In genomic region chr5:134592141-134592746, GRCh38 we compare ENCODE assay signal across 11 cellular contexts. TPM values are rescaled to one million over a fixed set of nuclear protein-coding genes. Genes with fewer than 3 reads are reported as not detected.
DNase-seq lines count a peak whose midpoint lies in the region; ATAC-seq and TF ChIP-seq lines count a peak whose summit lies in the region.
"Had no signal": no experiment of that assay in that cellular context is flagged by ENCODE, and none has a peak within 500 bp of the region (broad histone marks: within the 10 kb centered on the region; RNA-seq: fewer than 3 reads in every experiment).

No MANE protein-coding gene starts in this region.

- peak overlapping the region; percentile 16 for H3K4me2 ChIP-seq in OCI-LY7 (ENCODE audit: low read length)

- H3K27ac ChIP-seq in OCI-LY7 (ENCODE audit: low read depth, low read length, poor library complexity, severe bottlenecking) (no peak overlapping the region), A673 (ENCODE audit: low read depth, low read length, poor library complexity, severe bottlenecking) (no peak overlapping the region), dorsolateral prefrontal cortex (no peak overlapping the region)

- POLR2A ChIA-PET in OCI-LY7 (lab: Charles Lee) (interaction anchor here (0.6 to 1.4 kb wide), 3 partner anchors 16 to 161 kb away, joined by 3 read pairs; no protein-coding TSS in a partner anchor), A673 (lab: Charles Lee; ENCODE audit: low non-redundant PET) (no interaction called here)

- H3K9me3 ChIP-seq in OCI-LY7 (ENCODE audit: low read length): no peaks in the 10 kb centered on the region
- no peaks in the 10 kb centered on the region for H3K9me3 ChIP-seq in A673 (ENCODE audit: low read depth, low read length, poor library complexity, severe bottlenecking)
- H3K9me3 ChIP-seq: HAP-1 had no signal

- intact Hi-C loops in OCI-LY7 (cut with micrococcal nuclease; ENCODE audit: unreplicated experiment): no loop called here
- intact Hi-C loops in Right ventricle myocardium superior (cut with DNase I): no loop called here
- intact Hi-C loops in A673 (cut with micrococcal nuclease; ENCODE audit: unreplicated experiment): no loop called here
- intact Hi-C loops in dorsolateral prefrontal cortex (cut with DNase I): no loop called here

- peak; percentile 36 for ATAC-seq in GM21423 (IDR thresholded peaks at IDR 0.05; ENCODE audit: unreplicated experiment)
- ATAC-seq in Right ventricle myocardium superior (ENCODE audit: poor library complexity): peak; percentile 75
- no peak for ATAC-seq in HG03175 (IDR thresholded peaks at IDR 0.05; ENCODE audit: unreplicated experiment)

- H3K27me3 ChIP-seq in A673 (replicated peaks; ENCODE audit: insufficient read depth, low read depth, low read length, poor library complexity) (no peaks in the 10 kb centered on the region), dorsolateral prefrontal cortex (no peaks in the 10 kb centered on the region)

- H3K4me1 ChIP-seq in OCI-LY7 (ENCODE audit: insufficient read depth, low read length, poor library complexity, severe bottlenecking): peaks cover 22% of the 10 kb centered on the region
- H3K4me1 ChIP-seq in A673 (ENCODE audit: insufficient read depth, low read length, poor library complexity, severe bottlenecking): no peaks in the 10 kb centered on the region

- DNase-seq in OCI-LY7 (ENCODE audit: low spot score) (peak; percentile 42), Right ventricle myocardium superior (no peak), renal cortical epithelial cell (ENCODE audit: low read depth) (peak; percentile 84), A673 (ENCODE audit: low spot score) (no peak), HuH-7.5 (ENCODE audit: low spot score) (no peak), dorsolateral prefrontal cortex (no peak)
- DNase-seq: activated gamma-delta T cell, GDM1 had no signal

- TF ChIP-seq CTCF in OCI-LY7 (conservative IDR thresholded peaks at IDR 0.05; ENCODE audit: low read length) (no peak), A673 (conservative IDR thresholded peaks at IDR 0.05; ENCODE audit: low read depth, low read length) (no peak), dorsolateral prefrontal cortex (IDR thresholded peaks at IDR 0.05 in 54 of 56, conservative IDR thresholded peaks at IDR 0.05 in 2 of 56; ENCODE audit: low read depth in 1 of 56, partially characterized antibody in 56 of 56) (no peak)

- H2AFZ ChIP-seq in OCI-LY7 (ENCODE audit: low read length): peak overlapping the region; percentile 71

- H3K36me3 ChIP-seq in OCI-LY7 (ENCODE audit: insufficient read depth, low read length): no peaks in the 10 kb centered on the region
- H3K36me3 ChIP-seq in A673 (ENCODE audit: insufficient read depth, low read length, poor library complexity, severe bottlenecking): no peaks in the 10 kb centered on the region
- H3K36me3 ChIP-seq: HAP-1 had no signal

- BruUV-seq in OCI-LY7 (replicated peaks; lab: Mats Ljungman, UMichigan) (no TSS peak), A673 (replicated peaks; lab: Mats Ljungman, UMichigan) (no TSS peak)

- no peaks in the 10 kb centered on the region for H3K79me2 ChIP-seq in OCI-LY7 (ENCODE audit: insufficient read depth, low read depth, low read length)

- H3K9me2 ChIP-seq in OCI-LY7 (ENCODE audit: insufficient read depth, low read length): no peaks in the 10 kb centered on the region

- CTCF ChIA-PET in OCI-LY7 (lab: Charles Lee; ENCODE audit: unreplicated experiment): no interaction called here
- CTCF ChIA-PET in A673 (lab: Charles Lee): interaction anchor here (0.6 kb wide), 1 partner anchor 296 kb away, joined by 3 read pairs; no protein-coding TSS in a partner anchor

- no peaks in the 10 kb centered on the region for H4K20me1 ChIP-seq in OCI-LY7 (ENCODE audit: insufficient read depth, low read length)

- H3K4me3 ChIP-seq in OCI-LY7 (ENCODE audit: low read depth, low read length, poor library complexity, severe bottlenecking) (no peak overlapping the region), A673 (ENCODE audit: low read depth, low read length, poor library complexity, severe bottlenecking) (no peak overlapping the region), dorsolateral prefrontal cortex (no peak overlapping the region)
- H3K4me3 ChIP-seq: HAP-1 had no signal

RNA-seq across cellular contexts. Expression of gene SAR1B, which starts 40.4 kb away (rescaled TPM):
- 24.0 and 28.6 TPM in 2 replicates for total RNA-seq in OCI-LY7 (2014; rRNA removed; shearing (Covaris generic))
- total RNA-seq in OCI-LY7 (2022) (39.7 and 42.9 TPM in 2 replicates), Right ventricle myocardium superior (88.6 TPM), renal cortical epithelial cell (55.9 and 104 TPM in 2 replicates), A673 (2021) (52.4 and 53.6 TPM in 2 replicates), dorsolateral prefrontal cortex (100 to 1,000 TPM in 2 of 120 experiments, 10 to 100 TPM in 118; 52.6 to 109 (median 74.4) TPM)

RNA-seq across cellular contexts. Expression of gene SEC24A, which starts 56.3 kb away (rescaled TPM):
- 5.5 and 5.6 TPM in 2 replicates for total RNA-seq in OCI-LY7 (2014; rRNA removed; shearing (Covaris generic))
- total RNA-seq in OCI-LY7 (2022) (20.4 and 20.5 TPM in 2 replicates), Right ventricle myocardium superior (5.6 TPM), renal cortical epithelial cell (25.7 and 47.5 TPM in 2 replicates), A673 (2021) (22.0 TPM in 2 replicates), dorsolateral prefrontal cortex (10 to 100 TPM; 11.7 to 20.2 (median 15.4) TPM)

Comparison
In these comparisons a context has a peak if more than half of its experiments do, and no peak if none do; other contexts are left out.
1. DNase-seq: peak in OCI-LY7 (single experiment) and renal cortical epithelial cell (single experiment); none in Right ventricle myocardium superior (single experiment), A673 (single experiment), HuH-7.5 (single experiment) and dorsolateral prefrontal cortex (0 of 10).